8 cellular contexts compared by ENCODE assay signal in genomic region chr7:112940314-112940732, GRCh38.
DNase-seq lines count a peak whose midpoint lies in the region; ATAC-seq and TF ChIP-seq lines count a peak whose summit lies in the region.

No MANE protein-coding gene starts in this region.

- ATAC-seq in GM18858 (IDR thresholded peaks at IDR 0.05; ENCODE audit: unreplicated experiment) (peak; percentile 39), HG02610 (IDR thresholded peaks at IDR 0.05; ENCODE audit: unreplicated experiment) (peak; percentile 34), Panc1 (peak; percentile 77)

- in situ Hi-C loops in Panc1 (cut with HindIII; ENCODE audit: low pct_unique_long_range_greater_than_20kb, low sequenced_read_pairs): no loop called here

- H3K4me1 ChIP-seq in Panc1 (ENCODE audit: control insufficient read depth, insufficient read depth, low read length): peaks cover 9% of the 10 kb centered on the region; the same call in 1 of the 2 replicates
- H3K4me1 ChIP-seq in esophagus squamous epithelium: peaks cover 9 to 48% (median 10%) of the 10 kb centered on the region in 3 donors
- peaks cover 3% of the 10 kb centered on the region for H3K4me1 ChIP-seq in ovary (ENCODE audit: insufficient read depth)

- BruUV-seq in Panc1 (replicated peaks; lab: Mats Ljungman, UMichigan): no TSS peak

- no peak for TF ChIP-seq CTCF in Panc1 (IDR thresholded peaks at IDR 0.05)
- TF ChIP-seq CTCF in esophagus squamous epithelium (IDR thresholded peaks at IDR 0.05): no peak
- no peak for TF ChIP-seq CTCF in ovary (IDR thresholded peaks at IDR 0.05)

- H3K9me3 ChIP-seq in Panc1 (ENCODE audit: control insufficient read depth, insufficient read depth, low read depth, low read length) (no peaks in the 10 kb centered on the region), esophagus squamous epithelium (no peaks in the 10 kb centered on the region), ovary (no peaks in the 10 kb centered on the region)

- POLR2A ChIA-PET in Panc1 (lab: Charles Lee): no interaction called here

- H3K36me3 ChIP-seq in Panc1 (ENCODE audit: control insufficient read depth, insufficient read depth, low read length): no peaks in the 10 kb centered on the region
- no peaks in the 10 kb centered on the region for H3K36me3 ChIP-seq in esophagus squamous epithelium
- no peaks in the 10 kb centered on the region for H3K36me3 ChIP-seq in ovary

- WGBS in esophagus squamous epithelium, 2 donors: 11 to 19% methylated on average over 8 of the region's 8 CpGs
- WGBS in ovary, 3 donors: 10 to 20% (median 15%) methylated on average over 8 of the region's 8 CpGs

- no peak for TF ChIP-seq EP300 in ovary (IDR thresholded peaks at IDR 0.05)

- intact Hi-C loops in Panc1 (cut with micrococcal nuclease; ENCODE audit: unreplicated experiment): no loop called here
- intact Hi-C loops in esophagus squamous epithelium (cut with DNase I): no loop called here
- intact Hi-C loops in ovary (cut with DNase I): no loop called here

- CTCF ChIA-PET in Panc1 (lab: Charles Lee): interaction anchor here (1.0 kb wide), 1 partner anchor 72 kb away, joined by 3 read pairs; no protein-coding TSS in a partner anchor

- H3K27ac ChIP-seq in Panc1 (ENCODE audit: low read length) (peak overlapping the region; percentile 94), esophagus squamous epithelium (peak overlapping the region; percentile 80 to 88 (median 84)), ovary (peak overlapping the region in 1 of 2 donors; percentile 71)

- H3K27me3 ChIP-seq in Panc1 (ENCODE audit: control insufficient read depth, insufficient read depth, low read length) (peaks cover 2% of the 10 kb centered on the region; the same call in 1 of the 2 replicates), esophagus squamous epithelium (no peaks in the 10 kb centered on the region), ovary (no peaks in the 10 kb centered on the region)

- no peak for DNase-seq in Panc1 (ENCODE audit: low read depth, low spot score)
- no peak for DNase-seq in esophagus squamous epithelium (lab: John Stamatoyannopoulos, UW)
- no peak for DNase-seq in ovary
- no peak for DNase-seq in NCI-H2171 treated with DMSO at 0.1 percent for 48 hours (lab: John Stamatoyannopoulos, UW)
- DNase-seq in mucosa of gallbladder (ENCODE audit: low spot score): no peak
- no peak for DNase-seq in HT-29 (ENCODE audit: low spot score)

- TF ChIP-seq POLR2A in esophagus squamous epithelium (IDR thresholded peaks at IDR 0.05) (no peak), ovary (IDR thresholded peaks at IDR 0.05) (no peak)

- peak overlapping the region; percentile 76 to 85 for H3K4me3 ChIP-seq in Panc1 (ENCODE audit: low read depth in 2 of 2, low read length in 2 of 2)
- H3K4me3 ChIP-seq in esophagus squamous epithelium: peak overlapping the region; percentile 89 to 96 (median 90)
- peak overlapping the region; percentile 90 for H3K4me3 ChIP-seq in ovary
